ENCODE assay signal across 8 cellular contexts in genomic region chr11:65506770-65507485, GRCh38. TPM values are rescaled to one million over a fixed set of nuclear protein-coding genes. Genes with fewer than 3 reads are reported as not detected.
DNase-seq lines count a peak whose midpoint lies in the region; ATAC-seq, FAIRE-seq and TF ChIP-seq lines count a peak whose summit lies in the region.

No MANE protein-coding gene starts in this region.

- no peaks in the 10 kb centered on the region for H3K9me3 ChIP-seq in right atrium auricular region
- H3K9me3 ChIP-seq in skeletal muscle satellite cell (replicated peaks; ENCODE audit: low read length), result no peaks in the 10 kb centered on the region

- H3K27me3 Mint-ChIP-seq in activated naive CD4-positive, alpha-beta T cell treated with anti-CD3 and anti-CD28 coated beads, Interleukin-2, amount 50 U/mL, for 24 hours, result no peaks in the 10 kb centered on the region
- H3K27me3 Mint-ChIP-seq in type B pancreatic cell, result peaks cover 44% of the 10 kb centered on the region

- peak overlapping the region; percentile 96 for H3K9ac ChIP-seq in skeletal muscle satellite cell (ENCODE audit: low read depth, low read length)

- peak overlapping the region; percentile 97 to 100 for H3K27ac ChIP-seq in right atrium auricular region

- no peaks in the 10 kb centered on the region for H3K9me3 Mint-ChIP-seq in activated naive CD4-positive, alpha-beta T cell treated with anti-CD3 and anti-CD28 coated beads, Interleukin-2, amount 50 U/mL, for 24 hours
- H3K9me3 Mint-ChIP-seq in type B pancreatic cell, result no peaks in the 10 kb centered on the region

- H3K36me3 ChIP-seq in right atrium auricular region, result peaks cover 53% of the 10 kb centered on the region
- H3K36me3 ChIP-seq in skeletal muscle satellite cell (ENCODE audit: insufficient read depth, low read length), result peaks cover 47% of the 10 kb centered on the region

- peak; percentile 88 for DNase-seq in GM12864 (ENCODE audit: low read depth)
- peak; percentile 65 for DNase-seq in NCI-H748 (lab: John Stamatoyannopoulos, UW; ENCODE audit: unreplicated experiment)
- DNase-seq in right atrium auricular region (ENCODE audit: low spot score), result peak; percentile 81
- no peak for DNase-seq in type B pancreatic cell (ENCODE audit: extremely low spot score, unreplicated experiment)

- ATAC-seq in HG02763 (IDR thresholded peaks at IDR 0.05; ENCODE audit: unreplicated experiment), result peak; percentile 23

- H3K4me3 ChIP-seq in GM12864 (ENCODE audit: low read depth, low read length) (no peak overlapping the region), right atrium auricular region (peak overlapping the region; percentile 75 to 79), skeletal muscle satellite cell (ENCODE audit: low read length) (peak overlapping the region; percentile 88)

- H3K4me2 ChIP-seq in skeletal muscle satellite cell (ENCODE audit: low read length), result peak overlapping the region; percentile 76

- no peaks in the 10 kb centered on the region for H3K27me3 ChIP-seq in right atrium auricular region
- H3K27me3 ChIP-seq in skeletal muscle satellite cell (ENCODE audit: control insufficient read depth, insufficient read depth, low read length), result no peaks in the 10 kb centered on the region

- H3K4me3 Mint-ChIP-seq in activated naive CD4-positive, alpha-beta T cell treated with anti-CD3 and anti-CD28 coated beads, Interleukin-2, amount 50 U/mL, for 24 hours, result no peak overlapping the region
- no peak overlapping the region for H3K4me3 Mint-ChIP-seq in type B pancreatic cell

- peaks cover 0 to 38% of the 10 kb centered on the region in 2 donors for H3K4me1 ChIP-seq in right atrium auricular region
- H3K4me1 ChIP-seq in skeletal muscle satellite cell (ENCODE audit: control insufficient read depth, insufficient read depth, low read length), result peaks cover 9% of the 10 kb centered on the region

- peak overlapping the region; percentile 91 for H3K27ac Mint-ChIP-seq in activated naive CD4-positive, alpha-beta T cell treated with anti-CD3 and anti-CD28 coated beads, Interleukin-2, amount 50 U/mL, for 24 hours
- H3K27ac Mint-ChIP-seq in type B pancreatic cell, result no peak overlapping the region

- TF ChIP-seq CTCF in GM12864 (IDR thresholded peaks at IDR 0.05; ENCODE audit: low read depth, low read length, missing control alignments) (no peak), right atrium auricular region (IDR thresholded peaks at IDR 0.05) (no peak), type B pancreatic cell (conservative IDR thresholded peaks at IDR 0.05) (no peak)

- peaks cover 29% of the 10 kb centered on the region for H3K36me3 Mint-ChIP-seq in activated naive CD4-positive, alpha-beta T cell treated with anti-CD3 and anti-CD28 coated beads, Interleukin-2, amount 50 U/mL, for 24 hours
- H3K36me3 Mint-ChIP-seq in type B pancreatic cell, result peaks cover 37% of the 10 kb centered on the region

- peaks cover 49% of the 10 kb centered on the region for H3K4me1 Mint-ChIP-seq in activated naive CD4-positive, alpha-beta T cell treated with anti-CD3 and anti-CD28 coated beads, Interleukin-2, amount 50 U/mL, for 24 hours
- peaks cover 43% of the 10 kb centered on the region for H3K4me1 Mint-ChIP-seq in type B pancreatic cell (ENCODE audit: unreplicated experiment)

- FAIRE-seq in A204.1 (lab: Jason Lieb, UNC), result peak; percentile 68

RNA-seq across cellular contexts. Expression of gene MALAT1, which starts 8.1 kb away (rescaled TPM):
- 1,000 to 10,000 TPM; 2,120 to 2,577 TPM for total RNA-seq in right atrium auricular region
- total RNA-seq in skeletal muscle satellite cell (2012; rRNA removed), result 6,738 and 7,377 TPM in 2 replicates
- 4,133 and 6,276 TPM in 2 replicates for total RNA-seq in type B pancreatic cell (ENCODE audit: low replicate concordance)

RNA-seq across cellular contexts. Expression of gene SCYL1, which starts 18.0 kb away (rescaled TPM):
- total RNA-seq in right atrium auricular region (10 to 100 TPM; 71.8 to 89.7 TPM), type B pancreatic cell (ENCODE audit: low replicate concordance) (79.4 and 80.4 TPM in 2 replicates)
- total RNA-seq in skeletal muscle satellite cell (2012; rRNA removed), result 92.8 and 102 TPM in 2 replicates

RNA-seq across cellular contexts. Expression of gene LTBP3, which starts 51.2 kb away (rescaled TPM):
- total RNA-seq in right atrium auricular region (100 to 1,000 TPM; 114 to 161 TPM), type B pancreatic cell (ENCODE audit: low replicate concordance) (71.8 and 74.1 TPM in 2 replicates)
- 40.0 and 50.7 TPM in 2 replicates for total RNA-seq in skeletal muscle satellite cell (2012; rRNA removed)
